ENCODE assay signal across 21 cellular contexts in genomic region chr1:205619376-205619775, GRCh38. TPM values are rescaled to one million over a fixed set of nuclear protein-coding genes. Genes with fewer than 3 reads are reported as not detected.
A peak's percentile ranks its signal among the peaks of the same experiment; 100 is the strongest.
DNase-seq lines count a peak whose midpoint lies in the region; ATAC-seq, FAIRE-seq and TF ChIP-seq lines count a peak whose summit lies in the region.
"Had no signal": no experiment of that assay in that cellular context is flagged by ENCODE, and none has a peak within 500 bp of the region (broad histone marks: within the 10 kb centered on the region; RNA-seq: fewer than 3 reads in every experiment).

No MANE protein-coding gene starts in this region.

- peaks cover 53% of the 10 kb centered on the region for H3K4me1 Mint-ChIP-seq in Calu3 (ENCODE audit: low read depth, unreplicated experiment)

- peaks cover 0 to 20% (median 3%) of the 10 kb centered on the region in 3 donors for H3K36me3 ChIP-seq in pancreas

- peaks cover 79% of the 10 kb centered on the region for H3K36me3 Mint-ChIP-seq in Calu3 (ENCODE audit: insufficient read depth, unreplicated experiment)

- no TSS peak for BruUV-seq in Calu3 (replicated peaks; lab: Mats Ljungman, UMichigan)

- no peak overlapping the region for H3K4me3 ChIP-seq in pancreas
- H3K4me3 ChIP-seq: PC-9, SJCRH30 had no signal

- peaks cover 3% of the 10 kb centered on the region for H3K9me3 Mint-ChIP-seq in Calu3 (ENCODE audit: low read depth, unreplicated experiment)
- H3K9me3 Mint-ChIP-seq: CD8-positive, alpha-beta T cell had no signal

- H3K27ac ChIP-seq in 22Rv1 (peak overlapping the region; percentile 58), pancreas (peak overlapping the region in 3 of 4 donors; percentile 25 to 82 (median 67)), substantia nigra (ENCODE audit: low read depth, low read length, poor library complexity, severe bottlenecking) (no peak overlapping the region)
- H3K27ac ChIP-seq: PC-9, SJCRH30 had no signal

- CTCF ChIA-PET in Calu3 (lab: Charles Lee) = interaction anchor here (0.8 to 1.4 kb wide), 4 partner anchors 9 to 28 kb away, joined by 3 to 8 read pairs (median 4); no protein-coding TSS in a partner anchor

- intact Hi-C loops in Calu3 (cut with micrococcal nuclease; ENCODE audit: unreplicated experiment) = loop anchor here (1.0 kb wide), 1 partner anchor 11 kb away; no protein-coding TSS in a partner anchor
- intact Hi-C loops in pancreas (cut with DNase I) = no loop called here

- H3K9me3 ChIP-seq in pancreas = no peaks in the 10 kb centered on the region
- H3K9me3 ChIP-seq: Caco-2, SJCRH30 had no signal

- TF ChIP-seq CTCF in 22Rv1 (IDR thresholded peaks at IDR 0.05) = no peak
- TF ChIP-seq CTCF in Calu3 (IDR thresholded peaks at IDR 0.05; ENCODE audit: unreplicated experiment) = no peak
- TF ChIP-seq CTCF in pancreas (IDR thresholded peaks at IDR 0.05) = no peak
- TF ChIP-seq CTCF in GM10266 (IDR thresholded peaks at IDR 0.05; ENCODE audit: control insufficient read depth, insufficient read depth, low read depth, missing control alignments) = no peak

- 9 to 20% methylated on average over 3 of the region's 3 CpGs for WGBS in pancreas, 2 donors

- no peaks in the 10 kb centered on the region for H3K27me3 Mint-ChIP-seq in Calu3 (ENCODE audit: unreplicated experiment)
- H3K27me3 Mint-ChIP-seq: B cell had no signal

- no peaks in the 10 kb centered on the region for H3K27me3 ChIP-seq in pancreas
- H3K27me3 ChIP-seq: SJCRH30 had no signal

- DNase-seq in Calu3 = no peak
- DNase-seq in pancreas = no peak
- no peak for DNase-seq in ecto neural progenitor cell (ENCODE audit: low spot score)
- DNase-seq in GM10266 (ENCODE audit: extremely low spot score) = no peak
- no peak for DNase-seq in substantia nigra (lab: John Stamatoyannopoulos, UW)
- DNase-seq: Caco-2; CD8-positive, alpha-beta T cell; DND-41; KBM-7; MM.1S; NCI-H2029; NCI-H2227 treated with DMSO at 0.1 percent for 48 hours; NCI-H526 treated with DMSO at 0.1 percent for 48 hours; PC-9; SJCRH30 had no signal

- ATAC-seq in pancreas = peak in 3 of 4 donors; percentile 36 to 41 (median 40)
- ATAC-seq: CD8-positive, alpha-beta T cell; Right ventricle myocardium inferior; SK-N-SH treated with all-trans-retinoic acid at 6 μM for 48 hours had no signal

- H3K4me3 Mint-ChIP-seq in Calu3 (ENCODE audit: low read depth, unreplicated experiment) = peak overlapping the region; percentile 24
- H3K4me3 Mint-ChIP-seq: B cell; CD8-positive, alpha-beta T cell had no signal

- H3K27ac Mint-ChIP-seq in Calu3 (ENCODE audit: unreplicated experiment) = peak overlapping the region; percentile 86
- H3K27ac Mint-ChIP-seq: B cell had no signal

- peaks cover 5 to 19% (median 8%) of the 10 kb centered on the region in 3 donors for H3K4me1 ChIP-seq in pancreas
- H3K4me1 ChIP-seq: Caco-2, SJCRH30 had no signal

- peak; percentile 38 for FAIRE-seq in islet of Langerhans (lab: Jason Lieb, UNC)
- no peak for FAIRE-seq in pancreas (lab: Jason Lieb, UNC)
- FAIRE-seq: HTR-8/SVneo had no signal

RNA-seq across cellular contexts. Expression of gene ELK4, which starts 12.4 kb away (rescaled TPM):
- 110 and 122 TPM in 2 replicates for total RNA-seq in Calu3 (2022)
- total RNA-seq in pancreas = 10 to 100 TPM; 18.5 to 42.7 (median 26.6) TPM
- polyA plus RNA-seq in pancreas = 1 to 10 TPM; 5.7 to 7.2 TPM
